8 cellular contexts compared by ENCODE assay signal in genomic region chr17:42421479-42422332, GRCh38. TPM values are rescaled to one million over a fixed set of nuclear protein-coding genes. Genes with fewer than 3 reads are reported as not detected.
DNase-seq lines count a peak whose midpoint lies in the region; ATAC-seq and TF ChIP-seq lines count a peak whose summit lies in the region.

No MANE protein-coding gene starts in this region.

- POLR2A ChIA-PET in AG04449 (lab: Yijun Ruan, JAX), result interaction anchor here (0.6 to 5.3 kb wide), 16 partner anchors 10 to 115 kb away, joined by 3 to 121 read pairs (median 5); partner anchors contain the start of genes NAGLU and STAT3

- peaks cover 18 to 81% (median 69%) of the 10 kb centered on the region in 5 donors for H3K4me1 ChIP-seq in subcutaneous abdominal adipose tissue (ENCODE audit: control insufficient read depth in 5 of 5, insufficient read depth in 5 of 5, low read length in 5 of 5)

- CTCF ChIA-PET in AG04449 (lab: Yijun Ruan, JAX), result interaction anchor here (0.7 to 2.9 kb wide), 9 partner anchors 15 to 110 kb away, joined by 3 to 26 read pairs (median 8); no protein-coding TSS in a partner anchor

- no peak for DNase-seq in AG04449 (ENCODE audit: low read depth, low spot score)
- DNase-seq in MG63, result peak; percentile 97
- DNase-seq in choroid plexus epithelial cell (ENCODE audit: low read depth), result no peak
- DNase-seq in left lobe of liver (ENCODE audit: low spot score), result peak; percentile 49
- DNase-seq in DMS 273 treated with DMSO at 0.1 percent for 48 hours (lab: John Stamatoyannopoulos, UW), result no peak
- no peak for DNase-seq in NOMO-1 treated with dmso at 0.1 percent for 144 hours (lab: John Stamatoyannopoulos, UW; ENCODE audit: unreplicated experiment)

- H3K36me3 ChIP-seq in MG63 (peaks cover 59% of the 10 kb centered on the region), subcutaneous abdominal adipose tissue (ENCODE audit: control insufficient read depth in 5 of 5, insufficient read depth in 5 of 5, low read length in 5 of 5) (no peaks in the 10 kb centered on the region)

- H3K27me3 ChIP-seq in MG63 (no peaks in the 10 kb centered on the region), subcutaneous abdominal adipose tissue (ENCODE audit: control insufficient read depth in 5 of 5, insufficient read depth in 4 of 5, low read length in 5 of 5) (peaks cover 0 to 5% (median 0%) of the 10 kb centered on the region in 5 donors)

- peak overlapping the region; percentile 99 for H3K27ac ChIP-seq in subcutaneous abdominal adipose tissue (ENCODE audit: low read depth, low read length)

- peak overlapping the region; percentile 100 for H3K4me3 ChIP-seq in AG04449 (ENCODE audit: low read depth, low read length)
- H3K4me3 ChIP-seq in MG63, result peak overlapping the region; percentile 100
- peak overlapping the region; percentile 97 for H3K4me3 ChIP-seq in choroid plexus epithelial cell (ENCODE audit: low read depth, low read length)
- peak overlapping the region; percentile 92 to 100 (median 100) for H3K4me3 ChIP-seq in subcutaneous abdominal adipose tissue (ENCODE audit: low read depth in 1 of 5, low read length in 5 of 5)

- TF ChIP-seq CTCF in AG04449 (IDR thresholded peaks at IDR 0.05; ENCODE audit: insufficient read depth, low read length, missing control alignments) (no peak), choroid plexus epithelial cell (conservative IDR thresholded peaks at IDR 0.05; ENCODE audit: low read depth, low read length) (no peak)

- no peak for ATAC-seq in left lobe of liver
- no peak for ATAC-seq in GM19463 (IDR thresholded peaks at IDR 0.05; ENCODE audit: unreplicated experiment)

- H3K9me3 ChIP-seq in MG63 (no peaks in the 10 kb centered on the region), subcutaneous abdominal adipose tissue (ENCODE audit: control insufficient read depth in 5 of 5, low read length in 5 of 5) (no peaks in the 10 kb centered on the region)

- peak overlapping the region; percentile 48 to 95 (median 92) for H3K9ac ChIP-seq in subcutaneous abdominal adipose tissue (ENCODE audit: low read length in 5 of 5)

RNA-seq across cellular contexts. Expression of gene CAVIN1, which starts 1.4 kb away (rescaled TPM):
- total RNA-seq in MG63 (2014; rRNA removed; shearing (Covaris generic); ENCODE audit: low replicate concordance), result 799 and 958 TPM in 2 replicates
- 12.3 TPM for total RNA-seq in left lobe of liver

RNA-seq across cellular contexts. Expression of gene STAT3, which starts 33.5 kb away (rescaled TPM):
- 59.9 and 66.2 TPM in 2 replicates for total RNA-seq in MG63 (2014; rRNA removed; shearing (Covaris generic); ENCODE audit: low replicate concordance)
- total RNA-seq in left lobe of liver, result 112 TPM

RNA-seq across cellular contexts. Expression of gene ATP6V0A1, which starts 37.0 kb away (rescaled TPM):
- 15.9 and 28.0 TPM in 2 replicates for total RNA-seq in MG63 (2014; rRNA removed; shearing (Covaris generic); ENCODE audit: low replicate concordance)
- 42.8 TPM for total RNA-seq in left lobe of liver

Comparison
In these comparisons a context has a peak if more than half of its experiments do, and no peak if none do; other contexts are left out.
1. DNase-seq: peak in MG63 (single experiment) and left lobe of liver (single experiment); none in AG04449 (single experiment), choroid plexus epithelial cell (single experiment), DMS 273 treated with DMSO at 0.1 percent for 48 hours (single experiment) and NOMO-1 treated with dmso at 0.1 percent for 144 hours (single experiment).
2. RNA of gene CAVIN1, which starts 1.4 kb away (total RNA-seq): 799 to 958 TPM in MG63; 12.3 TPM in left lobe of liver (single experiment); every median in the first group is over 10 times any median in the second.
3. Peak in every context shown above with its lines, with median percentiles within 50 percentile points of each other: H3K4me3 ChIP-seq.